In genomic region chr2:220940646-220941045, GRCh38 we compare ENCODE assay signal across 32 cellular contexts.
"Had no signal": no experiment of that assay in that cellular context is flagged by ENCODE, and none has a peak within 500 bp of the region (broad histone marks: within the 10 kb centered on the region; RNA-seq: fewer than 3 reads in every experiment).

No MANE protein-coding gene starts in this region.

- H3K27ac ChIP-seq: ascending aorta, breast epithelium, cardiac muscle cell, esophagus squamous epithelium, gastroesophageal sphincter, WERI-Rb-1 had no signal

- H3K4me3 ChIP-seq: ascending aorta, breast epithelium, cardiac muscle cell, esophagus squamous epithelium, gastroesophageal sphincter had no signal

- H3K9me3 Mint-ChIP-seq: activated B cell treated with CpG ODN at 0.5 μM for 24 hours; activated CD4-positive, alpha-beta memory T cell treated with anti-CD3 and anti-CD28 coated beads, Interleukin-2, amount 10 ng/mL, durations not matched to agents 7 days and 5 days; activated naive CD4-positive, alpha-beta T cell treated with anti-CD3 and anti-CD28 coated beads, Interleukin-2, amount 10 ng/mL, durations not matched to agents 7 days and 5 days; activated naive CD8-positive, alpha-beta T cell treated with anti-CD3 and anti-CD28 coated beads, Interleukin-2, amount 10 ng/mL, durations not matched to agents 7 days and 5 days; activated T-cell treated with anti-CD3 and anti-CD28 coated beads, Interleukin-2, amount 50 U/mL, for 24 hours; activated T-cell treated with anti-CD3 and anti-CD28 coated beads, Interleukin-2, amount 50 U/mL, for 72 hours; effector memory CD8-positive, alpha-beta T cell; T-helper 2 cell treated with Interferon-gamma antibody and Interleukin-4, amounts not matched to agents 5 μg/mL and 100 μg/mL, for 36 hours had no signal

- H3K4me1 Mint-ChIP-seq: activated B cell treated with CpG ODN at 0.5 μM for 24 hours; activated naive CD4-positive, alpha-beta T cell treated with anti-CD3 and anti-CD28 coated beads, Interleukin-2, amount 10 ng/mL, durations not matched to agents 7 days and 5 days; activated naive CD8-positive, alpha-beta T cell treated with anti-CD3 and anti-CD28 coated beads, Interleukin-2, amount 10 ng/mL, durations not matched to agents 7 days and 5 days had no signal

- H3K27me3 ChIP-seq: ascending aorta, breast epithelium, cardiac muscle cell, esophagus squamous epithelium, gastroesophageal sphincter had no signal

- H3K36me3 ChIP-seq: ascending aorta, breast epithelium, cardiac muscle cell, esophagus squamous epithelium, gastroesophageal sphincter, WERI-Rb-1 had no signal

- FAIRE-seq: colon had no signal

- H3K36me3 Mint-ChIP-seq: activated naive CD4-positive, alpha-beta T cell treated with anti-CD3 and anti-CD28 coated beads, Interleukin-2, amount 10 ng/mL, durations not matched to agents 7 days and 5 days; activated naive CD4-positive, alpha-beta T cell treated with anti-CD3 and anti-CD28 coated beads, Interleukin-2, amount 50 U/mL, for 72 hours; activated naive CD8-positive, alpha-beta T cell treated with anti-CD3 and anti-CD28 coated beads, Interleukin-2, amount 10 ng/mL, durations not matched to agents 7 days and 5 days; brain had no signal

- H3K4me1 ChIP-seq: ascending aorta, breast epithelium, esophagus squamous epithelium had no signal

- H3K27ac Mint-ChIP-seq: activated B cell treated with CpG ODN at 0.5 μM for 24 hours; activated CD4-positive, alpha-beta memory T cell treated with anti-CD3 and anti-CD28 coated beads, Interleukin-2, amount 10 ng/mL, durations not matched to agents 7 days and 5 days; activated naive CD4-positive, alpha-beta T cell treated with anti-CD3 and anti-CD28 coated beads, Interleukin-2, amount 10 ng/mL, durations not matched to agents 7 days and 5 days; activated naive CD4-positive, alpha-beta T cell treated with anti-CD3 and anti-CD28 coated beads, Interleukin-2, amount 50 U/mL, for 72 hours; activated naive CD8-positive, alpha-beta T cell treated with anti-CD3 and anti-CD28 coated beads, Interleukin-2, amount 10 ng/mL, durations not matched to agents 7 days and 5 days; activated T-cell treated with anti-CD3 and anti-CD28 coated beads, Interleukin-2, amount 50 U/mL, for 24 hours; activated T-cell treated with anti-CD3 and anti-CD28 coated beads, Interleukin-2, amount 50 U/mL, for 72 hours; brain; effector memory CD8-positive, alpha-beta T cell; T-helper 17 cell; T-helper 2 cell treated with Interferon-gamma antibody and Interleukin-4, amounts not matched to agents 5 μg/mL and 100 μg/mL, for 36 hours had no signal

- ATAC-seq: activated CD4-positive, CD25-positive, alpha-beta regulatory T cell treated with anti-CD3 and anti-CD28 coated beads, Interleukin-2, amount 50 U/mL, for 24 hours; activated naive CD4-positive, alpha-beta T cell treated with anti-CD3 and anti-CD28 coated beads, Interleukin-2, amount 50 U/mL, for 72 hours; activated T-cell treated with anti-CD3 and anti-CD28 coated beads, Interleukin-2, amount 50 U/mL, for 72 hours; effector memory CD8-positive, alpha-beta T cell; gastroesophageal sphincter; T-helper 17 cell had no signal

- H3K27me3 Mint-ChIP-seq: activated CD4-positive, alpha-beta memory T cell treated with anti-CD3 and anti-CD28 coated beads, Interleukin-2, amount 10 ng/mL, durations not matched to agents 7 days and 5 days; activated naive CD4-positive, alpha-beta T cell treated with anti-CD3 and anti-CD28 coated beads, Interleukin-2, amount 10 ng/mL, durations not matched to agents 7 days and 5 days; activated naive CD8-positive, alpha-beta T cell treated with anti-CD3 and anti-CD28 coated beads, Interleukin-2, amount 10 ng/mL, durations not matched to agents 7 days and 5 days; activated T-cell treated with anti-CD3 and anti-CD28 coated beads, Interleukin-2, amount 50 U/mL, for 24 hours; effector memory CD8-positive, alpha-beta T cell had no signal

- DNase-seq: activated B cell treated with CpG ODN at 0.5 μM for 24 hours; activated CD4-positive, alpha-beta memory T cell treated with anti-CD3 and anti-CD28 coated beads, Interleukin-2, amount 10 ng/mL, durations not matched to agents 7 days and 5 days; activated CD4-positive, alpha-beta T cell treated with anti-CD3 and anti-CD28 coated beads for 48 hours; activated CD8-positive, alpha-beta memory T cell treated with anti-CD3 and anti-CD28 coated beads, Interleukin-2, amount 50 U/mL, for 48 hours; activated gamma-delta T cell; activated naive CD4-positive, alpha-beta T cell; activated naive CD4-positive, alpha-beta T cell treated with anti-CD3 and anti-CD28 coated beads, Interleukin-2, amount 10 ng/mL, durations not matched to agents 7 days and 5 days; activated naive CD8-positive, alpha-beta T cell treated with anti-CD3 and anti-CD28 coated beads, Interleukin-2, amount 10 ng/mL, durations not matched to agents 7 days and 5 days; activated T-cell treated with anti-CD3 and anti-CD28 coated beads for 4 hours; activated T-cell treated with anti-CD3 and anti-CD28 coated beads, Interleukin-2, amount 50 U/mL, for 24 hours; activated T-cell treated with anti-CD3 and anti-CD28 coated beads, Interleukin-2, amount 50 U/mL, for 72 hours; central memory CD4-positive, alpha-beta T cell; cortex of kidney; dermis blood vessel endothelial cell; effector CD4-positive, alpha-beta T cell; effector memory CD8-positive, alpha-beta T cell; erythroblast; esophagus squamous epithelium; foreskin melanocyte; T-helper 1 cell; T-helper 17 cell; T1000; WERI-Rb-1 had no signal

- H3K9me3 ChIP-seq: ascending aorta, breast epithelium, esophagus squamous epithelium, gastroesophageal sphincter had no signal

- H3K4me3 Mint-ChIP-seq: activated B cell treated with CpG ODN at 0.5 μM for 24 hours; activated CD4-positive, alpha-beta memory T cell treated with anti-CD3 and anti-CD28 coated beads, Interleukin-2, amount 10 ng/mL, durations not matched to agents 7 days and 5 days; activated naive CD4-positive, alpha-beta T cell treated with anti-CD3 and anti-CD28 coated beads, Interleukin-2, amount 10 ng/mL, durations not matched to agents 7 days and 5 days; activated naive CD8-positive, alpha-beta T cell treated with anti-CD3 and anti-CD28 coated beads, Interleukin-2, amount 10 ng/mL, durations not matched to agents 7 days and 5 days; activated T-cell treated with anti-CD3 and anti-CD28 coated beads, Interleukin-2, amount 50 U/mL, for 24 hours; activated T-cell treated with anti-CD3 and anti-CD28 coated beads, Interleukin-2, amount 50 U/mL, for 72 hours; brain; effector memory CD8-positive, alpha-beta T cell; T-helper 17 cell; T-helper 2 cell treated with Interferon-gamma antibody and Interleukin-4, amounts not matched to agents 5 μg/mL and 100 μg/mL, for 36 hours had no signal
